11 cellular contexts compared by ENCODE assay signal in genomic region chr15:60477164-60477563, GRCh38. TPM values are rescaled to one million over a fixed set of nuclear protein-coding genes. Genes with fewer than 3 reads are reported as not detected.
DNase-seq lines count a peak whose midpoint lies in the region; TF ChIP-seq lines count a peak whose summit lies in the region.
"Had no signal": no experiment of that assay in that cellular context is flagged by ENCODE, and none has a peak within 500 bp of the region (broad histone marks: within the 10 kb centered on the region; RNA-seq: fewer than 3 reads in every experiment).

No MANE protein-coding gene starts in this region.

- H3K9me3 Mint-ChIP-seq in activated CD4-positive, alpha-beta T cell treated with anti-CD3 and anti-CD28 coated beads, Interleukin-2, amount 10 ng/mL, durations not matched to agents 24 days and 14 days = no peaks in the 10 kb centered on the region
- H3K9me3 Mint-ChIP-seq in brain (peaks cover 0 to 4% (median 0%) of the 10 kb centered on the region in 5 experiments), progenitor cell of endocrine pancreas (ENCODE audit: low read depth) (no peaks in the 10 kb centered on the region)

- no peaks in the 10 kb centered on the region for H3K27me3 Mint-ChIP-seq in activated CD4-positive, alpha-beta T cell treated with anti-CD3 and anti-CD28 coated beads, Interleukin-2, amount 10 ng/mL, durations not matched to agents 24 days and 14 days
- H3K27me3 Mint-ChIP-seq in brain (peaks cover 4% of the 10 kb centered on the region), progenitor cell of endocrine pancreas (no peaks in the 10 kb centered on the region)

- TF ChIP-seq CTCF in brain (conservative IDR thresholded peaks at IDR 0.05) (no peak), progenitor cell of endocrine pancreas (IDR thresholded peaks at IDR 0.05; ENCODE audit: unreplicated experiment) (no peak)

- peak overlapping the region; percentile 95 for H3K4me3 Mint-ChIP-seq in activated CD4-positive, alpha-beta T cell treated with anti-CD3 and anti-CD28 coated beads, Interleukin-2, amount 10 ng/mL, durations not matched to agents 24 days and 14 days
- H3K4me3 Mint-ChIP-seq in brain (peak overlapping the region; percentile 97 to 100 (median 99)), progenitor cell of endocrine pancreas (ENCODE audit: low read depth) (peak overlapping the region; percentile 98)

- no peak for DNase-seq in activated CD4-positive, alpha-beta T cell treated with anti-CD3 and anti-CD28 coated beads, Interleukin-2, amount 10 ng/mL, durations not matched to agents 24 days and 14 days
- DNase-seq in activated CD4-positive, alpha-beta T cell treated with anti-CD3 and anti-CD28 coated beads, Interleukin-2, amount 50 U/mL, for 1 hour = no peak
- DNase-seq in MG63 (no peak), progenitor cell of endocrine pancreas (ENCODE audit: low spot score, unreplicated experiment) (no peak), ecto neural progenitor cell (ENCODE audit: low spot score) (no peak), MV-4-11 (lab: John Stamatoyannopoulos, UW) (no peak), mucosa of gallbladder (ENCODE audit: low spot score) (no peak)
- DNase-seq: activated CD4-positive, alpha-beta T cell treated with anti-CD3 and anti-CD28 coated beads, Interleukin-2, amount 50 U/mL, for 4 hours; brain microvascular endothelial cell; NCI-H2029 treated with DMSO at 0.1 percent for 48 hours had no signal

- peaks cover 40% of the 10 kb centered on the region for H3K4me1 Mint-ChIP-seq in activated CD4-positive, alpha-beta T cell treated with anti-CD3 and anti-CD28 coated beads, Interleukin-2, amount 10 ng/mL, durations not matched to agents 24 days and 14 days
- peaks cover 62% of the 10 kb centered on the region for H3K4me1 Mint-ChIP-seq in brain
- peaks cover 25% of the 10 kb centered on the region for H3K4me1 Mint-ChIP-seq in progenitor cell of endocrine pancreas (ENCODE audit: low read depth)

- 0 out of 2 replicates have a peak overlapping the region, but pooled peaks have one; percentile 1 for H3K4me3 ChIP-seq in MG63

- intact Hi-C loops in activated CD4-positive, alpha-beta T cell treated with anti-CD3 and anti-CD28 coated beads, Interleukin-2, amount 10 ng/mL, durations not matched to agents 24 days and 14 days (cut with micrococcal nuclease) = loop anchor here (5.0 kb wide), 1 partner anchor 70 kb away; no protein-coding TSS in a partner anchor

- no peak overlapping the region for H3K27ac Mint-ChIP-seq in activated CD4-positive, alpha-beta T cell treated with anti-CD3 and anti-CD28 coated beads, Interleukin-2, amount 10 ng/mL, durations not matched to agents 24 days and 14 days
- peak overlapping the region in 2 of 5 experiments; percentile 98 to 99 for H3K27ac Mint-ChIP-seq in brain
- H3K27ac Mint-ChIP-seq in progenitor cell of endocrine pancreas = no peak overlapping the region

- H3K36me3 Mint-ChIP-seq in activated CD4-positive, alpha-beta T cell treated with anti-CD3 and anti-CD28 coated beads, Interleukin-2, amount 10 ng/mL, durations not matched to agents 24 days and 14 days (ENCODE audit: low read depth) = peaks cover 27% of the 10 kb centered on the region
- H3K36me3 Mint-ChIP-seq in brain = peaks cover 25% of the 10 kb centered on the region
- H3K36me3 Mint-ChIP-seq in progenitor cell of endocrine pancreas (ENCODE audit: insufficient read depth) = peaks cover 11% of the 10 kb centered on the region

- H3K27me3 ChIP-seq in MG63 = no peaks in the 10 kb centered on the region
- H3K27me3 ChIP-seq: brain microvascular endothelial cell had no signal

- no peaks in the 10 kb centered on the region for H3K9me3 ChIP-seq in MG63

- H3K36me3 ChIP-seq in MG63 = peaks cover 33% of the 10 kb centered on the region

RNA-seq across cellular contexts. Expression of gene ICE2, which starts 1.8 kb away (rescaled TPM):
- 55.4 and 62.6 TPM in 2 replicates for total RNA-seq in activated CD4-positive, alpha-beta T cell treated with anti-CD3 and anti-CD28 coated beads, Interleukin-2, amount 10 ng/mL, durations not matched to agents 24 days and 14 days
- total RNA-seq in MG63 (2014; rRNA removed; shearing (Covaris generic); ENCODE audit: low replicate concordance) = 14.5 and 26.2 TPM in 2 replicates
- 17.5 TPM for polyA plus RNA-seq in brain (ENCODE audit: insufficient read depth, low read depth, low replicate concordance)
- 84.8 and 85.1 TPM in 2 replicates for total RNA-seq in progenitor cell of endocrine pancreas
- 47.7 TPM for total RNA-seq in mucosa of gallbladder
